ENCODE assay signal across 8 cellular contexts in the genomic region with DNA sequence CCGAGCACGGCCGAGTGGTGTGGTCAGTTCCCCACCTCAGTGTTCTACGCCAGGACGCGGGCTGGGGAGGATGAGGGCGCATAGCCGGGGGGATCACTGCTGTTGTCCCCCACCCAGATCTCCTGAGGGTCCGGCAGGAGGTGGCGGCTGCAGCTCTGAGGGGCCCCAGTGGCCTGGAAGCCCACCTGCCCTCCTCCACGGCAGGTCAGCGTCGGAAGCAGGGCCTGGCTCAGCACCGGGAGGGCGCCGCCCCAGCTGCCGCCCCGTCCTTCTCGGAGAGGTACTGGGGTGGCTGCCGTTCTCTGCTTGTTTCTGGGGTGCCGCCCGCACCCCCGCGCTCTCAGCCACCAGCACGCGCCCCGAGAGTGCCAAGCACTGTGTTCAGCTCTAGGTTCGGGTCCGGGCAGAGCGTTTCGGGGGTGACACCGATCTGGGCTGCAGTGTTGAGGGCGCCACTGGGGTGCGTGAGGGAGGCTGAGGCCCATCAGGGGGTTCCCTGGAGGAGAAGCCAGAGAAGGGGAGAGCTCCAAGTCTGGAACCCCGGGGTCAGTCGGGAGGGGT. TPM values are rescaled to one million over a fixed set of nuclear protein-coding genes. Genes with fewer than 3 reads are reported as not detected.
DNase-seq lines count a peak whose midpoint lies in the region; ATAC-seq, FAIRE-seq and TF ChIP-seq lines count a peak whose summit lies in the region.

No MANE protein-coding gene starts in this region.

- CTCF ChIA-PET in PC-3 (lab: Charles Lee): no interaction called here
- CTCF ChIA-PET in endothelial cell of umbilical vein (lab: Charles Lee): interaction anchor here (0.6 to 3.2 kb wide), 7 partner anchors 8 to 72 kb away, joined by 3 to 14 read pairs (median 4); partner anchors contain the start of genes NOC2L and PLEKHN1

- TF ChIP-seq POLR2A in endothelial cell of umbilical vein (IDR thresholded peaks at IDR 0.05; ENCODE audit: low read depth, low read length): no peak

- WGBS in small intestine, 3 donors: 1 to 3% (median 1%) methylated on average over 34 to 36 of the region's 36 CpGs

- BruUV-seq in PC-3 (replicated peaks; lab: Mats Ljungman, UMichigan) (no TSS peak), endothelial cell of umbilical vein (replicated peaks; lab: Mats Ljungman, UMichigan) (no TSS peak)

- H3K4me3 ChIP-seq in DND-41 (ENCODE audit: low read depth in 1 of 2, low read length in 2 of 2): 0 out of 4 replicates have a peak overlapping the region, but pooled peaks of 1 of the 2 experiments have one; percentile 3
- peak overlapping the region; percentile 65 for H3K4me3 ChIP-seq in PC-3 (ENCODE audit: low read length)
- H3K4me3 ChIP-seq in endothelial cell of umbilical vein (replicated peaks in 1 of 3; ENCODE audit: insufficient read depth in 1 of 3, low read depth in 1 of 3, low read length in 3 of 3): no peak overlapping the region
- H3K4me3 ChIP-seq in rectal smooth muscle tissue (ENCODE audit: low read length): peak overlapping the region; percentile 43
- H3K4me3 ChIP-seq in small intestine (ENCODE audit: low read depth in 1 of 2, low read length in 2 of 2): peak overlapping the region in 1 of 2 donors; percentile 50

- H3K27me3 ChIP-seq in DND-41 (ENCODE audit: insufficient read depth, low read length, poor library complexity) (peaks cover 41% of the 10 kb centered on the region), PC-3 (ENCODE audit: low read length) (peaks cover 27% of the 10 kb centered on the region), endothelial cell of umbilical vein (ENCODE audit: control insufficient read depth in 2 of 2, insufficient read depth in 2 of 2, low read length in 2 of 2) (peaks cover 7 to 29% of the 10 kb centered on the region in 2 experiments), rectal smooth muscle tissue (ENCODE audit: control insufficient read depth, insufficient read depth, low read length) (peaks cover 31% of the 10 kb centered on the region), small intestine (ENCODE audit: control insufficient read depth in 2 of 2, insufficient read depth in 2 of 2, low read length in 2 of 2) (peaks cover 10 to 26% of the 10 kb centered on the region in 2 donors)

- H3K79me2 ChIP-seq in DND-41 (ENCODE audit: insufficient read depth, low read length) (no peaks in the 10 kb centered on the region), PC-3 (ENCODE audit: low read length) (no peaks in the 10 kb centered on the region), endothelial cell of umbilical vein (ENCODE audit: control insufficient read depth, insufficient read depth, low read length) (no peaks in the 10 kb centered on the region)

- H3F3A ChIP-seq in PC-3 (ENCODE audit: low read length, unreplicated experiment): no peaks in the 10 kb centered on the region

- TF ChIP-seq CTCF in DND-41 (IDR thresholded peaks at IDR 0.05; ENCODE audit: borderline replicate concordance, extremely low read depth, low read length, poor library complexity, severe bottlenecking): no peak
- no peak for TF ChIP-seq CTCF in PC-3 (conservative IDR thresholded peaks at IDR 0.05; ENCODE audit: low read depth, low read length)
- TF ChIP-seq CTCF in endothelial cell of umbilical vein (IDR thresholded peaks at IDR 0.05; ENCODE audit: extremely low read depth in 1 of 2, insufficient read depth in 1 of 2, low read depth in 1 of 2, low read length in 2 of 2): no peak

- dilution Hi-C loops in endothelial cell of umbilical vein (cut with MboI; ENCODE audit: extremely low pct_ligation_motif_present, low sequenced_read_pairs): no loop called here

- DNase-seq in DND-41 (no peak), PC-3 (no peak), endothelial cell of umbilical vein (ENCODE audit: low read depth, low spot score) (no peak), C1 segment of cervical spinal cord (lab: John Stamatoyannopoulos, UW) (no peak), glomerular visceral epithelial cell (ENCODE audit: extremely low spot score) (no peak), small intestine (no peak)

- H3K27ac ChIP-seq in DND-41 (ENCODE audit: low read length) (no peak overlapping the region), PC-3 (ENCODE audit: low read length) (no peak overlapping the region), endothelial cell of umbilical vein (ENCODE audit: insufficient read depth, low read depth, low read length) (no peak overlapping the region), rectal smooth muscle tissue (ENCODE audit: low read depth, low read length) (peak overlapping the region; percentile 48), small intestine (ENCODE audit: low read depth in 1 of 2, low read length in 1 of 2) (peak overlapping the region in 1 of 2 donors; percentile 45)

- no peaks in the 10 kb centered on the region for H3K9me1 ChIP-seq in endothelial cell of umbilical vein (replicated peaks; ENCODE audit: control insufficient read depth, extremely low read depth, insufficient read depth, low read length)

- H4K20me1 ChIP-seq in DND-41 (ENCODE audit: insufficient read depth, low read length): peaks cover 44% of the 10 kb centered on the region
- no peaks in the 10 kb centered on the region for H4K20me1 ChIP-seq in PC-3 (ENCODE audit: low read length)
- H4K20me1 ChIP-seq in endothelial cell of umbilical vein (replicated peaks; ENCODE audit: control insufficient read depth, extremely low read depth, insufficient read depth, low read length): no peaks in the 10 kb centered on the region

- intact Hi-C loops in PC-3 (cut with micrococcal nuclease): no loop called here
- intact Hi-C loops in endothelial cell of umbilical vein (cut with micrococcal nuclease): loop anchor here (2.0 kb wide), 1 partner anchor 20 kb away; the partner anchor contains the start of gene KLHL17

- FAIRE-seq in endothelial cell of umbilical vein (lab: Jason Lieb, UNC) (no peak), small intestine (lab: Jason Lieb, UNC) (no peak)

- H3K9me3 ChIP-seq in DND-41 (ENCODE audit: insufficient read depth, low read length, severe bottlenecking) (peaks cover 1% of the 10 kb centered on the region), PC-3 (ENCODE audit: low read length) (no peaks in the 10 kb centered on the region), endothelial cell of umbilical vein (replicated peaks; ENCODE audit: control insufficient read depth, insufficient read depth, low read length) (no peaks in the 10 kb centered on the region), small intestine (ENCODE audit: control insufficient read depth, low read depth) (no peaks in the 10 kb centered on the region)

- ATAC-seq in DND-41 (ENCODE audit: insufficient read depth, low read depth) (peak; percentile 2; the same call in 1 of the 3 replicates), PC-3 (no peak), GM18870 (IDR thresholded peaks at IDR 0.05; ENCODE audit: unreplicated experiment) (no peak)

- POLR2A ChIA-PET in PC-3 (lab: Charles Lee; ENCODE audit: unreplicated experiment) (no interaction called here), endothelial cell of umbilical vein (lab: Charles Lee) (no interaction called here)

- H2AFZ ChIP-seq in DND-41 (ENCODE audit: low read depth, low read length): no peak overlapping the region
- peak overlapping the region; percentile 78; the same call in 1 of the 2 replicates for H2AFZ ChIP-seq in PC-3 (ENCODE audit: low read length)
- H2AFZ ChIP-seq in endothelial cell of umbilical vein (ENCODE audit: low read depth, low read length): peak overlapping the region; percentile 7

- H3K4me1 ChIP-seq in DND-41 (ENCODE audit: insufficient read depth, low read length) (peaks cover 17% of the 10 kb centered on the region), PC-3 (ENCODE audit: insufficient read depth, low read length) (peaks cover 22% of the 10 kb centered on the region), endothelial cell of umbilical vein (ENCODE audit: control insufficient read depth, extremely low read depth, insufficient read depth, low read length) (peaks cover 12% of the 10 kb centered on the region), rectal smooth muscle tissue (ENCODE audit: control insufficient read depth, insufficient read depth, low read length) (peaks cover 7% of the 10 kb centered on the region), small intestine (ENCODE audit: control insufficient read depth in 2 of 2, insufficient read depth in 1 of 2, low read depth in 1 of 2, low read length in 1 of 2) (peaks cover 0 to 2% of the 10 kb centered on the region in 2 donors)

- H3K36me3 ChIP-seq in DND-41 (ENCODE audit: insufficient read depth, low read length) (peaks cover 15% of the 10 kb centered on the region), PC-3 (ENCODE audit: low read depth, low read length) (no peaks in the 10 kb centered on the region), endothelial cell of umbilical vein (ENCODE audit: control insufficient read depth in 2 of 2, extremely low read depth in 1 of 2, insufficient read depth in 2 of 2, low read length in 2 of 2) (peaks cover 0 to 9% of the 10 kb centered on the region in 2 experiments), rectal smooth muscle tissue (ENCODE audit: control insufficient read depth, insufficient read depth, low read length) (no peaks in the 10 kb centered on the region), small intestine (ENCODE audit: control insufficient read depth in 2 of 2, insufficient read depth in 2 of 2, low read length in 2 of 2) (peaks cover 0 to 2% of the 10 kb centered on the region in 2 donors)

- H3K9me2 ChIP-seq in PC-3 (replicated peaks; ENCODE audit: low read length): no peaks in the 10 kb centered on the region

- H3K9ac ChIP-seq in DND-41 (ENCODE audit: low read depth, low read length): no peak overlapping the region
- H3K9ac ChIP-seq in PC-3 (ENCODE audit: low read length): no peak overlapping the region
- no peak overlapping the region for H3K9ac ChIP-seq in endothelial cell of umbilical vein (replicated peaks; ENCODE audit: extremely low read depth, insufficient read depth, low read length)
- H3K9ac ChIP-seq in rectal smooth muscle tissue (ENCODE audit: low read length): no peak overlapping the region

- peak overlapping the region; percentile 57 for H3K4me2 ChIP-seq in DND-41 (ENCODE audit: insufficient read depth, low read length)
- peak overlapping the region; percentile 89 for H3K4me2 ChIP-seq in PC-3 (ENCODE audit: low read length)
- H3K4me2 ChIP-seq in endothelial cell of umbilical vein (ENCODE audit: insufficient read depth, low read length): peak overlapping the region; percentile 14

RNA-seq across cellular contexts. Expression of gene SAMD11, which starts 17.4 kb away (rescaled TPM):
- total RNA-seq in PC-3 (2014; rRNA removed): 2.7 and 5.8 TPM in 2 replicates
- total RNA-seq in endothelial cell of umbilical vein: not detected in 2 replicates
- 0.08 TPM in 1 of 2 replicates, not detected in the other for polyA plus RNA-seq in endothelial cell of umbilical vein
- polyA plus RNA-seq in endothelial cell of umbilical vein (2011; cell fraction: cytosol; rRNA removed): 0.13 TPM in 1 of 2 replicates, not detected in the other
- polyA plus RNA-seq in endothelial cell of umbilical vein (2011; cell fraction: nucleus; rRNA removed): 0.07 TPM in 1 of 2 replicates, not detected in the other
- polyA plus RNA-seq in endothelial cell of umbilical vein (2012): not detected in 2 replicates
- polyA minus RNA-seq in endothelial cell of umbilical vein: not detected in 2 replicates
- polyA minus RNA-seq in endothelial cell of umbilical vein (2011; cell fraction: cytosol; rRNA and poly(A)+ RNA removed): 73.0 TPM
- 0.67 and 0.72 TPM in 2 replicates for polyA minus RNA-seq in endothelial cell of umbilical vein (2011; cell fraction: nucleus; rRNA and poly(A)+ RNA removed)
- polyA plus RNA-seq in small intestine: 1 to 10 TPM in 2 of 3 donors, under 1 TPM in 1; 0.89 to 8.8 (median 4.9) TPM

RNA-seq across cellular contexts. Expression of gene NOC2L, which starts 17.9 kb away (rescaled TPM):
- total RNA-seq in PC-3 (2014; rRNA removed) (262 and 340 TPM in 2 replicates), endothelial cell of umbilical vein (87.9 and 88.6 TPM in 2 replicates)
- polyA plus RNA-seq in endothelial cell of umbilical vein (50.7 and 55.3 TPM in 2 replicates), small intestine (10 to 100 TPM; 34.0 to 69.3 (median 42.7) TPM)
- polyA plus RNA-seq in endothelial cell of umbilical vein (2011; cell fraction: cytosol; rRNA removed): 46.6 and 47.6 TPM in 2 replicates
- 70.2 and 76.7 TPM in 2 replicates for polyA plus RNA-seq in endothelial cell of umbilical vein (2011; cell fraction: nucleus; rRNA removed)
- 51.8 and 64.1 TPM in 2 replicates for polyA plus RNA-seq in endothelial cell of umbilical vein (2012)
- polyA minus RNA-seq in endothelial cell of umbilical vein: 44.7 and 56.9 TPM in 2 replicates
- polyA minus RNA-seq in endothelial cell of umbilical vein (2011; cell fraction: cytosol; rRNA and poly(A)+ RNA removed): 112 TPM
- polyA minus RNA-seq in endothelial cell of umbilical vein (2011; cell fraction: nucleus; rRNA and poly(A)+ RNA removed): 16.9 and 22.7 TPM in 2 replicates

RNA-seq across cellular contexts. Expression of gene KLHL17, which starts 19.3 kb away (rescaled TPM):
- total RNA-seq in PC-3 (2014; rRNA removed) (29.8 and 32.1 TPM in 2 replicates), endothelial cell of umbilical vein (28.6 and 30.1 TPM in 2 replicates)
- polyA plus RNA-seq in endothelial cell of umbilical vein (27.0 and 39.9 TPM in 2 replicates), small intestine (10 to 100 TPM in 1 of 3 donors, 1 to 10 TPM in 2; 6.6 to 11.9 (median 7.0) TPM)
- 4.6 and 7.5 TPM in 2 replicates for polyA plus RNA-seq in endothelial cell of umbilical vein (2011; cell fraction: cytosol; rRNA removed)
- polyA plus RNA-seq in endothelial cell of umbilical vein (2011; cell fraction: nucleus; rRNA removed): 234 and 278 TPM in 2 replicates
- 13.4 and 19.9 TPM in 2 replicates for polyA plus RNA-seq in endothelial cell of umbilical vein (2012)
- 5.7 and 14.3 TPM in 2 replicates for polyA minus RNA-seq in endothelial cell of umbilical vein
- polyA minus RNA-seq in endothelial cell of umbilical vein (2011; cell fraction: cytosol; rRNA and poly(A)+ RNA removed): 7.4 TPM
- 21.7 and 35.5 TPM in 2 replicates for polyA minus RNA-seq in endothelial cell of umbilical vein (2011; cell fraction: nucleus; rRNA and poly(A)+ RNA removed)

RNA-seq across cellular contexts. Expression of gene PLEKHN1, which starts 25.2 kb away (rescaled TPM):
- total RNA-seq in PC-3 (2014; rRNA removed) (14.0 and 18.3 TPM in 2 replicates), endothelial cell of umbilical vein (0.48 and 0.88 TPM in 2 replicates)
- polyA plus RNA-seq in endothelial cell of umbilical vein (0.29 and 0.35 TPM in 2 replicates), small intestine (under 1 TPM; 0.72 to 0.89 (median 0.81) TPM)
- polyA plus RNA-seq in endothelial cell of umbilical vein (2011; cell fraction: cytosol; rRNA removed): 0.13 and 0.14 TPM in 2 replicates
- polyA plus RNA-seq in endothelial cell of umbilical vein (2011; cell fraction: nucleus; rRNA removed): 1.0 and 1.3 TPM in 2 replicates
- polyA plus RNA-seq in endothelial cell of umbilical vein (2012): 0.72 and 1.6 TPM in 2 replicates
- 0.27 TPM in 1 of 2 replicates, not detected in the other for polyA minus RNA-seq in endothelial cell of umbilical vein
- 0.51 TPM for polyA minus RNA-seq in endothelial cell of umbilical vein (2011; cell fraction: cytosol; rRNA and poly(A)+ RNA removed)
- 0.48 TPM in 1 of 2 replicates, not detected in the other for polyA minus RNA-seq in endothelial cell of umbilical vein (2011; cell fraction: nucleus; rRNA and poly(A)+ RNA removed)

RNA-seq across cellular contexts. Expression of gene PERM1, which starts 40.8 kb away (rescaled TPM):
- 0.47 and 1.1 TPM in 2 replicates for total RNA-seq in PC-3 (2014; rRNA removed)
- not detected in 2 replicates for total RNA-seq in endothelial cell of umbilical vein
- not detected in 2 replicates for polyA plus RNA-seq in endothelial cell of umbilical vein
- polyA plus RNA-seq in endothelial cell of umbilical vein (2011; cell fraction: cytosol; rRNA removed): not detected in 2 replicates
- not detected in 2 replicates for polyA plus RNA-seq in endothelial cell of umbilical vein (2011; cell fraction: nucleus; rRNA removed)
- 0.46 and 0.52 TPM in 2 replicates for polyA plus RNA-seq in endothelial cell of umbilical vein (2012)
- polyA minus RNA-seq in endothelial cell of umbilical vein: 0.13 TPM in 1 of 2 replicates, not detected in the other
- polyA minus RNA-seq in endothelial cell of umbilical vein (2011; cell fraction: cytosol; rRNA and poly(A)+ RNA removed): not detected
- polyA minus RNA-seq in endothelial cell of umbilical vein (2011; cell fraction: nucleus; rRNA and poly(A)+ RNA removed): not detected in 2 replicates
- 1 to 10 TPM in 1 of 3 donors, under 1 TPM in 1, not detected in 1; 0.30 to 1.6 TPM for polyA plus RNA-seq in small intestine

Comparison
In these comparisons a context has a peak if more than half of its experiments do, and no peak if none do; other contexts are left out.
1. H3K4me2 ChIP-seq: peak in every context shown above with its lines; median percentile 89 in PC-3; 57 in DND-41; 14 in endothelial cell of umbilical vein.
2. H3K4me3 ChIP-seq: peak in PC-3 (single experiment) and rectal smooth muscle tissue (single experiment); none in endothelial cell of umbilical vein (0 of 3).